ENCODE assay signal across 8 cellular contexts in genomic region chr10:44300666-44301649, GRCh38.
DNase-seq lines count a peak whose midpoint lies in the region; ATAC-seq and TF ChIP-seq lines count a peak whose summit lies in the region.

No MANE protein-coding gene starts in this region.

- TF ChIP-seq CTCF in heart left ventricle (IDR thresholded peaks at IDR 0.05) (no peak), gastroesophageal sphincter (IDR thresholded peaks at IDR 0.05) (no peak)

- H3K9me3 ChIP-seq in heart left ventricle: no peaks in the 10 kb centered on the region
- no peaks in the 10 kb centered on the region for H3K9me3 ChIP-seq in gastroesophageal sphincter
- H3K9me3 ChIP-seq in T-helper 17 cell (ENCODE audit: control insufficient read depth, low read length, poor library complexity, severe bottlenecking): no peaks in the 10 kb centered on the region

- H3K4me1 ChIP-seq in heart left ventricle (peaks cover 0 to 8% (median 2%) of the 10 kb centered on the region in 12 donors), gastroesophageal sphincter (peaks cover 0 to 10% (median 0%) of the 10 kb centered on the region in 3 donors)

- H3K4me3 ChIP-seq in heart left ventricle (no peak overlapping the region), gastroesophageal sphincter (no peak overlapping the region)

- no peak overlapping the region for H3K27ac ChIP-seq in heart left ventricle
- H3K27ac ChIP-seq in gastroesophageal sphincter: no peak overlapping the region

- peaks cover 5% of the 10 kb centered on the region for H3K9me3 Mint-ChIP-seq in activated CD8-positive, alpha-beta memory T cell treated with anti-CD3 and anti-CD28 coated beads, Interleukin-2, amount 10 ng/mL, durations not matched to agents 7 days and 5 days (ENCODE audit: low read depth)

- no peak overlapping the region for H3K27ac Mint-ChIP-seq in activated CD8-positive, alpha-beta memory T cell treated with anti-CD3 and anti-CD28 coated beads, Interleukin-2, amount 10 ng/mL, durations not matched to agents 7 days and 5 days
- H3K27ac Mint-ChIP-seq in T-helper 17 cell: no peak overlapping the region

- H3K27me3 Mint-ChIP-seq in activated CD8-positive, alpha-beta memory T cell treated with anti-CD3 and anti-CD28 coated beads, Interleukin-2, amount 10 ng/mL, durations not matched to agents 7 days and 5 days: peaks cover 5% of the 10 kb centered on the region
- H3K27me3 Mint-ChIP-seq in T-helper 17 cell: peaks cover 9% of the 10 kb centered on the region

- no peak for TF ChIP-seq EP300 in gastroesophageal sphincter (IDR thresholded peaks at IDR 0.05)

- TF ChIP-seq POLR2A in heart left ventricle (IDR thresholded peaks at IDR 0.05) (no peak), gastroesophageal sphincter (IDR thresholded peaks at IDR 0.05) (no peak)

- H3K36me3 Mint-ChIP-seq in activated CD8-positive, alpha-beta memory T cell treated with anti-CD3 and anti-CD28 coated beads, Interleukin-2, amount 10 ng/mL, durations not matched to agents 7 days and 5 days: no peaks in the 10 kb centered on the region
- H3K36me3 Mint-ChIP-seq in T-helper 17 cell (ENCODE audit: low read depth): no peaks in the 10 kb centered on the region

- CTCF ChIA-PET in activated CD8-positive, alpha-beta memory T cell treated with anti-CD3 and anti-CD28 coated beads, Interleukin-2, amount 10 ng/mL, durations not matched to agents 7 days and 5 days (lab: Charles Lee): interaction anchor here (1.4 to 1.9 kb wide), 2 partner anchors 10 to 611 kb away, joined by 3 to 6 read pairs; no protein-coding TSS in a partner anchor

- no peaks in the 10 kb centered on the region for H3K36me3 ChIP-seq in heart left ventricle
- no peaks in the 10 kb centered on the region for H3K36me3 ChIP-seq in gastroesophageal sphincter

- DNase-seq in activated CD8-positive, alpha-beta memory T cell treated with anti-CD3 and anti-CD28 coated beads, Interleukin-2, amount 10 ng/mL, durations not matched to agents 7 days and 5 days: peak; percentile 50
- DNase-seq in activated CD8-positive, alpha-beta memory T cell treated with anti-CD3 and anti-CD28 coated beads, Interleukin-2, amount 50 U/mL, for 4 hours: no peak
- DNase-seq in heart left ventricle (peak in 3 of 5 donors; percentile 44 to 67 (median 65)), pons (ENCODE audit: low spot score) (no peak), T-helper 17 cell (no peak)

- peak; percentile 51 for ATAC-seq in activated CD8-positive, alpha-beta memory T cell treated with anti-CD3 and anti-CD28 coated beads, Interleukin-2, amount 10 ng/mL, durations not matched to agents 7 days and 5 days
- peak; percentile 90 for ATAC-seq in HG02852 (IDR thresholded peaks at IDR 0.05; ENCODE audit: unreplicated experiment)
- ATAC-seq in heart left ventricle: peak in 3 of 4 donors; percentile 68 to 83 (median 76)
- no peak for ATAC-seq in gastroesophageal sphincter
- ATAC-seq in T-helper 17 cell: no peak

- 49 to 72% (median 66%) methylated on average over 6 to 7 of the region's 7 CpGs for WGBS in heart left ventricle, 4 donors
- WGBS in gastroesophageal sphincter (ENCODE audit: low coverage in 1 of 2), 2 donors: 62 to 87% methylated on average over 3 to 5 of the region's 7 CpGs

- intact Hi-C loops in heart left ventricle (cut with DNase I): no loop called here

- no peaks in the 10 kb centered on the region for H3K27me3 ChIP-seq in heart left ventricle
- H3K27me3 ChIP-seq in gastroesophageal sphincter: no peaks in the 10 kb centered on the region

- H3K4me3 Mint-ChIP-seq in activated CD8-positive, alpha-beta memory T cell treated with anti-CD3 and anti-CD28 coated beads, Interleukin-2, amount 10 ng/mL, durations not matched to agents 7 days and 5 days: no peak overlapping the region
- H3K4me3 Mint-ChIP-seq in T-helper 17 cell: no peak overlapping the region

- peaks cover 12% of the 10 kb centered on the region for H3K4me1 Mint-ChIP-seq in activated CD8-positive, alpha-beta memory T cell treated with anti-CD3 and anti-CD28 coated beads, Interleukin-2, amount 10 ng/mL, durations not matched to agents 7 days and 5 days
- H3K4me1 Mint-ChIP-seq in T-helper 17 cell: no peaks in the 10 kb centered on the region

TF ChIP-seq in PFSK-1, 5 proteins besides CTCF, POLR2A, EP300 and RAD21:
- no peak for TF ChIP-seq TAF1 (IDR thresholded peaks at IDR 0.05; ENCODE audit: borderline replicate concordance, insufficient read depth, low read length)
- 0 out of 2 replicates have a peak, but pooled peaks have one; percentile 44 for TF ChIP-seq SIN3A (IDR thresholded peaks at IDR 0.05; ENCODE audit: borderline replicate concordance, insufficient read depth, low read length)
- TF ChIP-seq REST (IDR thresholded peaks at IDR 0.05; ENCODE audit: insufficient read depth in 1 of 2, low read depth in 2 of 2, low read length in 2 of 2): peak in 1 of 2 experiments; percentile 19; a peak in 1 of 4 replicates

Comparison
In these comparisons a context has a peak if more than half of its experiments do, and no peak if none do; other contexts are left out.
1. DNase-seq: peak in activated CD8-positive, alpha-beta memory T cell treated with anti-CD3 and anti-CD28 coated beads, Interleukin-2, amount 10 ng/mL, durations not matched to agents 7 days and 5 days (single experiment) and heart left ventricle (3 of 5); none in activated CD8-positive, alpha-beta memory T cell treated with anti-CD3 and anti-CD28 coated beads, Interleukin-2, amount 50 U/mL, for 4 hours (single experiment), pons (single experiment) and T-helper 17 cell (0 of 3).
2. ATAC-seq: peak in activated CD8-positive, alpha-beta memory T cell treated with anti-CD3 and anti-CD28 coated beads, Interleukin-2, amount 10 ng/mL, durations not matched to agents 7 days and 5 days (single experiment), HG02852 (single experiment) and heart left ventricle (3 of 4); none in gastroesophageal sphincter (single experiment) and T-helper 17 cell (single experiment).